In the genomic region with DNA sequence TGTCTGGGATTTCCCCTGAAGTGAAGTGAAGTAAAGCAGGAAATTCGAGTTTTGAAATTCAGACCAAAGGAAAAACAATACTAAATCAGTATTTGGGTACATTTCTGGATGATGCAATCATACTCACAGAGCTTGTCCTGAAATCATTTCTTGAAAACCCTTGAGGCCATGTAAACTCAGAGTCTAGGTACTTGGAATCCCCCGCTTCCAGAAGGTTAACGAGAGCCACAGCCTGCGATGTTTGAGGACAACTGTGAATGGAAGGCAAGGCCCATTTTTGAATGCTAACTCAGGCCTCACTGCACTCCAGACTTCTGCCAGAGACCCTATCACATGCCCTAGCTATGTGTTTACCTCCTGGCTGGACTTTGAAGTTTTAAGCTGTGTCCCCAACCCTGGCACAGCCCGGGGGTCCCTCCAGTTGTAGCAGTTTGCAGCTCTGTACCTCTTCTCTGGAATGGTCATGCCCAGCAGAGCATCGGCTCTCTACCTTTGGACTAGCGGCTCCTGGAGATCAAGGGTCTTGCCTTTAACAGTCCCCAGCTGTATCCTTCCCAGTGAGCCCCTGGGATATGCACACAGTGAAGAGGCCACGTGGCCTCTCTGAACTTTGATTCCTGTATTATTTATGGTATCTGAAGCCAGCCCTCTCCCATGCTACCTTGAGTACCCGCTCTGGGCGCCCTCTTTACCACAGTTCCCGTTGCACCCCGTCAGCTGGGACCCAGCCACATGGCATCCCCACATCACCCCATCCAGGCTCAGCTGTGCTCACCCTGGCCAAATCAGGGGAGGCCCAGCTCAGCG, we compare ENCODE assay signal across 9 cellular contexts. TPM values are rescaled to one million over a fixed set of nuclear protein-coding genes. Genes with fewer than 3 reads are reported as not detected.
DNase-seq lines count a peak whose midpoint lies in the region; ATAC-seq lines count a peak whose summit lies in the region.
"Had no signal": no experiment of that assay in that cellular context is flagged by ENCODE, and none has a peak within 500 bp of the region (broad histone marks: within the 10 kb centered on the region; RNA-seq: fewer than 3 reads in every experiment).

No MANE protein-coding gene starts in this region.

- peak overlapping the region; percentile 79 for H3K27ac ChIP-seq in iPS-20b (ENCODE audit: low read length)

- peaks cover 63% of the 10 kb centered on the region for H3K4me1 Mint-ChIP-seq in activated T-helper 1 cell treated with anti-CD3 and anti-CD28 coated beads, Interleukin-12 subunit alpha, Interleukin-12 subunit beta, Interleukin-2, Interleukin-4 antibody, amounts not matched to agents 30 ng/mL and 10 ng/mL and 1 ng/mL, durations not matched to agents 14 hours and 24 hours and 36 hours (ENCODE audit: low read depth)

- intact Hi-C loops in activated T-helper 1 cell treated with anti-CD3 and anti-CD28 coated beads, Interleukin-12 subunit alpha, Interleukin-12 subunit beta, Interleukin-2, Interleukin-4 antibody, amounts not matched to agents 30 ng/mL and 10 ng/mL and 1 ng/mL, durations not matched to agents 14 hours and 24 hours and 36 hours (cut with micrococcal nuclease): loop anchor here (1.0 kb wide), 2 partner anchors 52 to 109 kb away; no protein-coding TSS in a partner anchor

- H3K27me3 Mint-ChIP-seq in activated T-helper 1 cell treated with anti-CD3 and anti-CD28 coated beads, Interleukin-12 subunit alpha, Interleukin-12 subunit beta, Interleukin-2, Interleukin-4 antibody, amounts not matched to agents 30 ng/mL and 10 ng/mL and 1 ng/mL, durations not matched to agents 14 hours and 24 hours and 36 hours (ENCODE audit: insufficient read depth): no peaks in the 10 kb centered on the region

- H3K4me3 ChIP-seq in iPS-20b (ENCODE audit: low read length): no peak overlapping the region; the same call in 1 of the 2 replicates

- ATAC-seq in stimulated activated naive CD8-positive, alpha-beta T cell treated with anti-CD3 and anti-CD28 coated beads, Interleukin-15, Interleukin-2, amounts not matched to agents 100 U/mL and 50 U/mL, for 24 hours: peak; percentile 13
- ATAC-seq in HG03135 (IDR thresholded peaks at IDR 0.05; ENCODE audit: unreplicated experiment): no peak

- no peaks in the 10 kb centered on the region; the same call in 1 of the 2 replicates for H3K27me3 ChIP-seq in iPS-20b (ENCODE audit: insufficient read depth, low read length)

- peak overlapping the region; percentile 51 for H3K4me3 Mint-ChIP-seq in activated T-helper 1 cell treated with anti-CD3 and anti-CD28 coated beads, Interleukin-12 subunit alpha, Interleukin-12 subunit beta, Interleukin-2, Interleukin-4 antibody, amounts not matched to agents 30 ng/mL and 10 ng/mL and 1 ng/mL, durations not matched to agents 14 hours and 24 hours and 36 hours

- peaks cover 34% of the 10 kb centered on the region for H3K4me1 ChIP-seq in iPS-20b (ENCODE audit: insufficient read depth, low read length)

- H3K9ac ChIP-seq in iPS-20b (ENCODE audit: low read depth, low read length): peak overlapping the region; percentile 73; the same call in 1 of the 2 replicates

- H3K36me3 ChIP-seq in iPS-20b (ENCODE audit: insufficient read depth, low read depth, low read length): no peaks in the 10 kb centered on the region

- H3K27ac Mint-ChIP-seq in activated T-helper 1 cell treated with anti-CD3 and anti-CD28 coated beads, Interleukin-12 subunit alpha, Interleukin-12 subunit beta, Interleukin-2, Interleukin-4 antibody, amounts not matched to agents 30 ng/mL and 10 ng/mL and 1 ng/mL, durations not matched to agents 14 hours and 24 hours and 36 hours: peak overlapping the region; percentile 85

- H3K9me3 ChIP-seq in iPS-20b (ENCODE audit: insufficient read depth, low read depth, low read length): no peaks in the 10 kb centered on the region

- DNase-seq in NOMO-1 treated with DMSO at 0.1 percent for 48 hours (lab: John Stamatoyannopoulos, UW; ENCODE audit: unreplicated experiment): peak; percentile 17
- no peak for DNase-seq in NOMO-1 treated with dmso at 0.1 percent for 144 hours (lab: John Stamatoyannopoulos, UW; ENCODE audit: unreplicated experiment)
- no peak for DNase-seq in activated T-helper 1 cell treated with anti-CD3 and anti-CD28 coated beads, Interleukin-12 subunit alpha, Interleukin-12 subunit beta, Interleukin-2, Interleukin-4 antibody, amounts not matched to agents 30 ng/mL and 10 ng/mL and 1 ng/mL, durations not matched to agents 14 hours and 24 hours and 36 hours (ENCODE audit: low spot score)
- no peak for DNase-seq in stimulated activated naive CD8-positive, alpha-beta T cell treated with anti-CD3 and anti-CD28 coated beads, Interleukin-15, Interleukin-2, amounts not matched to agents 100 U/mL and 50 U/mL, for 24 hours
- no peak for DNase-seq in NCI-H146 (lab: John Stamatoyannopoulos, UW)
- no peak for DNase-seq in NCI-H1105 treated with DMSO at 0.1 percent for 48 hours (lab: John Stamatoyannopoulos, UW)

- H3K9me3 Mint-ChIP-seq in activated T-helper 1 cell treated with anti-CD3 and anti-CD28 coated beads, Interleukin-12 subunit alpha, Interleukin-12 subunit beta, Interleukin-2, Interleukin-4 antibody, amounts not matched to agents 30 ng/mL and 10 ng/mL and 1 ng/mL, durations not matched to agents 14 hours and 24 hours and 36 hours: no peaks in the 10 kb centered on the region

- H3K36me3 Mint-ChIP-seq in activated T-helper 1 cell treated with anti-CD3 and anti-CD28 coated beads, Interleukin-12 subunit alpha, Interleukin-12 subunit beta, Interleukin-2, Interleukin-4 antibody, amounts not matched to agents 30 ng/mL and 10 ng/mL and 1 ng/mL, durations not matched to agents 14 hours and 24 hours and 36 hours (ENCODE audit: low read depth): peaks cover 3% of the 10 kb centered on the region

RNA-seq across cellular contexts. Expression of a gene that starts 5.6 kb away (rescaled TPM):
- 566 and 580 TPM in 2 replicates for total RNA-seq in activated T-helper 1 cell treated with anti-CD3 and anti-CD28 coated beads, Interleukin-12 subunit alpha, Interleukin-12 subunit beta, Interleukin-2, Interleukin-4 antibody, amounts not matched to agents 30 ng/mL and 10 ng/mL and 1 ng/mL, durations not matched to agents 14 hours and 24 hours and 36 hours

RNA-seq across cellular contexts. Expression of a gene that starts 22.8 kb away (rescaled TPM):
- 0.29 TPM in 1 of 2 replicates, not detected in the other for total RNA-seq in activated T-helper 1 cell treated with anti-CD3 and anti-CD28 coated beads, Interleukin-12 subunit alpha, Interleukin-12 subunit beta, Interleukin-2, Interleukin-4 antibody, amounts not matched to agents 30 ng/mL and 10 ng/mL and 1 ng/mL, durations not matched to agents 14 hours and 24 hours and 36 hours
- total RNA-seq: activated CD8-positive, alpha-beta memory T cell treated with anti-CD3 and anti-CD28 coated beads for 36 hours had no signal

RNA-seq across cellular contexts. Expression of a gene that starts 55.6 kb away (rescaled TPM):
- 0.23 and 0.24 TPM in 2 replicates for total RNA-seq in activated T-helper 1 cell treated with anti-CD3 and anti-CD28 coated beads, Interleukin-12 subunit alpha, Interleukin-12 subunit beta, Interleukin-2, Interleukin-4 antibody, amounts not matched to agents 30 ng/mL and 10 ng/mL and 1 ng/mL, durations not matched to agents 14 hours and 24 hours and 36 hours
- total RNA-seq: activated CD8-positive, alpha-beta memory T cell treated with anti-CD3 and anti-CD28 coated beads for 36 hours had no signal
